1 cellular context compared by ENCODE assay signal in genomic region chr3:151265866-151266265, GRCh38.
TF ChIP-seq lines count a peak whose summit lies in the region.

No MANE protein-coding gene starts in this region.

TF ChIP-seq in WTC11, 78 proteins besides CTCF, POLR2A, EP300 and RAD21 (continued from another document):
- TF ChIP-seq MXD4 (CRISPR knock-in tag; IDR thresholded peaks at IDR 0.05; ENCODE audit: borderline replicate concordance): no peak
